In the genomic region with DNA sequence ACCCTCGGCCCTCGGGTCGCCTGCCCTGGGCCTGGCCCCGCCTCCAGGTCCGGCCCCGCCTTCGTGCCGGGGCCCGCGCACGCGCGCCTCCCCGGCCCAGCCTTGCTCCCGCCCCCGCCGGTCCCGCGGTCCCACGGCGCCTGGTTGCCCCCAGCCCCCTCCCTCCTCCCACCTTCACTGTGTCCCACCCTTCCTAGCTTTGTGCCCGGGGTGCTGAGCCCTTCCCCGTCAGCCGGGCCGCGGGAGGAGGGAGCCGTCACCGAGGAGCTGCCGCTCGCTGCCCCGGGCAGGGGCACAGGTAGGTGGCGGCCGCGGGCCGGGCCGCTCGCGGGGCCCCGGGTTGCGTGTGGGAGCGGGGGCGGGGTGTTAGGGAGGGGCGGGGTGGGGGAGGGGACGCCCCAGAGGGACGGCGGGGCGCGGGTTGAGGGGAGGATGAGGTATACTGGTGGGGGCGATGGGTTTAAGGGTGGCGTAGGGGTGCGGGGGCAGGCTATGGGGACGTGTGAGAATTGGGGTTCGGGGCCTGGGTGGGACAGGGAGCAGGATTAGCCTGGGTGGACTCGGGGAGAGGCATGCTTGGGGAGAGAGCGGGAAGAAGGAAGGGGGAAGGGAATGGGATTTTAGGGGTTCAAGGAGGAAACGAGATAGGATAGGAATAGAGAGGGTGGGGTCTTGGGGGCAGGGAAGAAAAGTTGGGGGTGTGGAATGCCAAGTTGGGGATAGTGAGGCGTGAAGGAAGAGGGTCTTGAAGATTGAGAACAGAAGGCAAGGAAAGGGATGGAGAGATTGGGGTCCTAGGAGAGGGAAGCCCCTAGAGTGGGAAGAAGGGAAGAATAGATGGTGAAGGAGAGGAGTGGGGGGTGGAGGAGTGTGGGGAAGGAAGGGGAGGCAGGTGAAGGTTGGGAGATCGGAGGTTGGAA, we compare ENCODE assay signal across 8 cellular contexts. TPM values are rescaled to one million over a fixed set of nuclear protein-coding genes. Genes with fewer than 3 reads are reported as not detected.
DNase-seq lines count a peak whose midpoint lies in the region; ATAC-seq and TF ChIP-seq lines count a peak whose summit lies in the region.

A gene with protein sequence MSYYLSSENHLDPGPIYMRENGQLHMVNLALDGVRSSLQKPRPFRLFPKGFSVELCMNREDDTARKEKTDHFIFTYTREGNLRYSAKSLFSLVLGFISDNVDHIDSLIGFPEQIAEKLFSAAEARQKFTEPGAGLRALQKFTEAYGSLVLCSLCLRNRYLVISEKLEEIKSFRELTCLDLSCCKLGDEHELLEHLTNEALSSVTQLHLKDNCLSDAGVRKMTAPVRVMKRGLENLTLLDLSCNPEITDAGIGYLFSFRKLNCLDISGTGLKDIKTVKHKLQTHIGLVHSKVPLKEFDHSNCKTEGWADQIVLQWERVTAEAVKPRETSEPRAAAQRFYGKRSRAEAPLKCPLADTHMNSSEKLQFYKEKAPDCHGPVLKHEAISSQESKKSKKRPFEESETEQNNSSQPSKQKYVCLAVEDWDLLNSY (plus strand): TSS at position 99 of the 920 bp plus-strand sequence. CDS start 5,650 bp downstream, outside the sequence.

- H3K27ac Mint-ChIP-seq in memory B cell = peak within 1 kb of the TSS; percentile 94

- H3K36me3 ChIP-seq in OCI-LY3 (replicated peaks; ENCODE audit: low read depth, low read length) (no peaks in the 10 kb centered on the region), colonic mucosa (no peaks in the 10 kb centered on the region), upper lobe of left lung (peaks cover 0 to under 1% (median 0%) of the 10 kb centered on the region in 4 donors)

- H3K27me3 ChIP-seq in OCI-LY3 (ENCODE audit: low read depth, low read length) (no peaks in the 10 kb centered on the region), colonic mucosa (no peaks in the 10 kb centered on the region), upper lobe of left lung (no peaks in the 10 kb centered on the region)

- H3K9ac ChIP-seq in OCI-LY3 (ENCODE audit: low read length) (peak within 1 kb of the TSS; percentile 90), colonic mucosa (ENCODE audit: low read depth in 2 of 2, low read length in 2 of 2) (peak within 1 kb of the TSS; percentile 69 to 84)

- peak within 1 kb of the TSS; percentile 97 for H3K4me3 Mint-ChIP-seq in memory B cell

- H4K20me1 ChIP-seq in OCI-LY3 (ENCODE audit: insufficient read depth, low read length) = no peaks in the 10 kb centered on the region

- H3K4me1 Mint-ChIP-seq in memory B cell = peaks cover 24% of the 10 kb centered on the region

- H3K4me2 ChIP-seq in OCI-LY3 (ENCODE audit: low read length) = peak within 1 kb of the TSS; percentile 99

- H3K4me1 ChIP-seq in OCI-LY3 (ENCODE audit: low read length) (peaks cover 18% of the 10 kb centered on the region), colonic mucosa (peaks cover 3% of the 10 kb centered on the region), upper lobe of left lung (peaks cover 14 to 37% (median 24%) of the 10 kb centered on the region in 4 donors)

- peak within 1 kb of the TSS; percentile 79 for H3K27ac ChIP-seq in C4-2B
- H3K27ac ChIP-seq in OCI-LY3 (ENCODE audit: low read length) = peak within 1 kb of the TSS; percentile 60
- H3K27ac ChIP-seq in colonic mucosa = peak within 1 kb of the TSS; percentile 89
- peak within 1 kb of the TSS; percentile 85 to 96 (median 93) for H3K27ac ChIP-seq in upper lobe of left lung

- TF ChIP-seq EP300 in upper lobe of left lung (IDR thresholded peaks at IDR 0.05) = no peak

- peaks cover 29% of the 10 kb centered on the region for H3K79me2 ChIP-seq in OCI-LY3 (ENCODE audit: low read length)

- H3K9me3 ChIP-seq in OCI-LY3 (ENCODE audit: insufficient read depth, low read length) (no peaks in the 10 kb centered on the region), colonic mucosa (no peaks in the 10 kb centered on the region), upper lobe of left lung (no peaks in the 10 kb centered on the region)

- WGBS in upper lobe of left lung, 2 donors = 3 to 8% methylated on average over 19 to 36 of the region's 58 CpGs

- DNase-seq in colonic mucosa (no peak), memory B cell (ENCODE audit: low spot score in 2 of 2) (no peak), upper lobe of left lung (no peak)

- H3K27me3 Mint-ChIP-seq in memory B cell = no peaks in the 10 kb centered on the region

- no peaks in the 10 kb centered on the region for H3K9me3 Mint-ChIP-seq in memory B cell

- TF ChIP-seq CTCF in C4-2B (conservative IDR thresholded peaks at IDR 0.05) = peak; percentile 70
- no peak for TF ChIP-seq CTCF in OCI-LY3 (IDR thresholded peaks at IDR 0.05; ENCODE audit: low read depth, low read length)
- TF ChIP-seq CTCF in colonic mucosa (IDR thresholded peaks at IDR 0.05) = no peak
- TF ChIP-seq CTCF in upper lobe of left lung (IDR thresholded peaks at IDR 0.05) = peak in 4 of 6 experiments; percentile 21 to 31 (median 30)

- ATAC-seq in GM18511 (IDR thresholded peaks at IDR 0.05; ENCODE audit: unreplicated experiment) (peak; percentile 75), HG02885 (IDR thresholded peaks at IDR 0.05; ENCODE audit: poor library complexity, unreplicated experiment) (peak; percentile 64), memory B cell (ENCODE audit: low read depth) (peak; percentile 67), upper lobe of left lung (ENCODE audit: low FRiP score in 2 of 2) (peak; percentile 91 to 94), HG03378 (IDR thresholded peaks at IDR 0.05; ENCODE audit: unreplicated experiment) (no peak)

- H3K36me3 Mint-ChIP-seq in memory B cell = no peaks in the 10 kb centered on the region

- H3K4me3 ChIP-seq in OCI-LY3 (ENCODE audit: low read length) (peak within 1 kb of the TSS; percentile 86), colonic mucosa (peak within 1 kb of the TSS; percentile 73), upper lobe of left lung (peak within 1 kb of the TSS; percentile 66 to 93 (median 90))

- intact Hi-C loops in colonic mucosa (cut with DNase I) = loop anchor here (5.0 kb wide), 1 partner anchor 69 kb away; no protein-coding TSS in a partner anchor

- TF ChIP-seq POLR2A in upper lobe of left lung (IDR thresholded peaks at IDR 0.05) = peak in 1 of 4 donors; percentile 45

- peak within 1 kb of the TSS; percentile 56; the same call in 1 of the 2 replicates for H2AFZ ChIP-seq in OCI-LY3 (ENCODE audit: low read depth, low read length)

RNA-seq across cellular contexts. Expression of the gene that starts here (rescaled TPM):
- 10 to 100 TPM; 23.2 to 24.8 TPM for total RNA-seq in colonic mucosa
- total RNA-seq in upper lobe of left lung = 10 to 100 TPM; 13.2 to 26.6 (median 17.6) TPM

Comparison
In these comparisons a context has a peak if more than half of its experiments do, and no peak if none do; other contexts are left out.
1. CTCF ChIP-seq: peak in C4-2B (single experiment) and upper lobe of left lung (4 of 6); none in OCI-LY3 (single experiment) and colonic mucosa (single experiment).
2. Peak in every context shown above with its lines, with median percentiles within 50 percentile points of each other: H3K27ac ChIP-seq and H3K4me3 ChIP-seq.